8 cellular contexts compared by ENCODE assay signal in the genomic region with DNA sequence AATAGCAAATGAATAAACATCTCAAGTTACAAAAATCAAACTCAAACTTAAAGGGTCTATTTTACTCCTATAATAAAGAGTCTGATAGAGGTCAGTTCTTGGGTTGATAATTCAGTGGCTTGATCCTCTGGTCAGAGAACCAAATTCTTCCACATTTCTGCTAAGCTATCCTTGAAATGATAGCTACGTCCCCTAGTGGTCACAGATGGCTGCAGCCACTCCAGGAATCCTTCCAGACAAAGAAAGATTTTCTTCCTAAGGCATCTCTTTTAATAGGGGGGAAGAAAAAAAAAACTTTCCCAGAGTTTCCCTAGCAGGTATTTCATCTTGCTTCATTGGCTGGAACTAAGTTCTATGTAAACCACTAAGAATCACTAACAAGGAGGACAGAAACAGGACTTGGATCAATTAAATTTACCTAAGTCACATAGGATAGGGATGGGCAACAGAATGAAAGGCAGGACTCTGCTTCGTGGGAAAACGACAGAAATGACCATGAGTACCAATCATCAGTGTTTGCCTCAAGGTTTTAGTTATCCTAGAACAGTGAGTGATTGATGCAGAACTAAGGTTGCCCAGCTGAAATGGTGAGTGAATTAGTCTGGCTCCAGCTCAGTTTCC.
DNase-seq lines count a peak whose midpoint lies in the region; ATAC-seq and TF ChIP-seq lines count a peak whose summit lies in the region.

No MANE protein-coding gene starts in this region.

- no peak overlapping the region for H2AK9ac ChIP-seq in IMR-90 (replicated peaks; ENCODE audit: low read depth, low read length, poor library complexity)

- H4K8ac ChIP-seq in IMR-90 (ENCODE audit: low read depth in 2 of 2, low read length in 2 of 2), result no peak overlapping the region

- no peak overlapping the region for H3K4ac ChIP-seq in IMR-90 (ENCODE audit: low read depth, low read length)

- no peak overlapping the region for H2BK20ac ChIP-seq in IMR-90 (ENCODE audit: low read depth, low read length)

- no peak overlapping the region for H3K4me3 Mint-ChIP-seq in CD4-positive, alpha-beta T cell

- H2AFZ ChIP-seq in IMR-90 (replicated peaks; ENCODE audit: low read length, poor library complexity), result no peak overlapping the region

- DNase-seq in DMS53 treated with DMSO at 0.1 percent for 48 hours (lab: John Stamatoyannopoulos, UW; ENCODE audit: unreplicated experiment) (peak; percentile 0), IMR-90 (peak; percentile 9), astrocyte of the spinal cord (ENCODE audit: low read depth, low spot score) (peak; percentile 64), lung microvascular endothelial cell (ENCODE audit: low read depth in 2 of 2) (peak; percentile 13 to 41), NCI-H446 treated with DMSO at 0.1 percent for 48 hours (lab: John Stamatoyannopoulos, UW) (no peak), cortex of kidney (lab: John Stamatoyannopoulos, UW) (no peak)
- DNase-seq in CD4-positive, alpha-beta T cell, result no peak
- DNase-seq in activated CD8-positive, alpha-beta memory T cell treated with anti-CD3 and anti-CD28 coated beads for 24 hours, result no peak

- no peaks in the 10 kb centered on the region for H3K9me1 ChIP-seq in IMR-90 (ENCODE audit: insufficient read depth, low read length)

- no peak overlapping the region for H2BK15ac ChIP-seq in IMR-90 (ENCODE audit: low read depth, low read length)

- H3K9me3 ChIP-seq in IMR-90 (ENCODE audit: control insufficient read depth, insufficient read depth, low read length), result no peaks in the 10 kb centered on the region
- no peaks in the 10 kb centered on the region for H3K9me3 ChIP-seq in CD4-positive, alpha-beta T cell (ENCODE audit: control insufficient read depth, low read length)

- no peak overlapping the region for H3K23ac ChIP-seq in IMR-90 (ENCODE audit: low read depth, low read length)

- CTCF ChIA-PET in IMR-90 (lab: Yijun Ruan, JAX), result interaction anchor here (0.8 kb wide), 1 partner anchor 18 kb away, joined by 3 read pairs; no protein-coding TSS in a partner anchor
- CTCF ChIA-PET in CD4-positive, alpha-beta T cell (lab: Charles Lee), result interaction anchor here (1.0 kb wide), 1 partner anchor 9 kb away, joined by 3 read pairs; no protein-coding TSS in a partner anchor

- no peaks in the 10 kb centered on the region for H3K4me1 ChIP-seq in IMR-90 (ENCODE audit: control insufficient read depth, insufficient read depth, low read length)

- no peak overlapping the region for H3K14ac ChIP-seq in IMR-90 (replicated peaks; ENCODE audit: low read depth, low read length)

- no peak overlapping the region for H3K56ac ChIP-seq in IMR-90 (ENCODE audit: extremely low read depth, insufficient read depth, low read length)

- H3K9ac ChIP-seq in IMR-90 (ENCODE audit: low read depth, low read length), result no peak overlapping the region

- H3K79me1 ChIP-seq in IMR-90 (ENCODE audit: low read depth in 1 of 2, low read length in 2 of 2), result no peaks in the 10 kb centered on the region

- no peaks in the 10 kb centered on the region; the same call in 1 of the 2 replicates for H3K27me3 ChIP-seq in IMR-90 (ENCODE audit: control insufficient read depth, insufficient read depth, low read length)
- H3K27me3 ChIP-seq in CD4-positive, alpha-beta T cell (ENCODE audit: control insufficient read depth, insufficient read depth, low read length), result no peaks in the 10 kb centered on the region

- intact Hi-C loops in IMR-90 (cut with micrococcal nuclease), result loop anchor here (1.0 to 5.0 kb wide), 2 partner anchors 161 to 575 kb away; no protein-coding TSS in a partner anchor
- intact Hi-C loops in CD4-positive, alpha-beta T cell (cut with DNase I, micrococcal nuclease), result no loop called here

- H3K9me3 Mint-ChIP-seq in CD4-positive, alpha-beta T cell, result no peaks in the 10 kb centered on the region

- in situ Hi-C loops in IMR-90 (cut with MboI; ENCODE audit: low sequenced_read_pairs) (no loop called here), astrocyte of the spinal cord (cut with HindIII; ENCODE audit: low sequenced_read_pairs) (no loop called here)

- peak; percentile 53; the same call in 1 of the 2 replicates for ATAC-seq in IMR-90 (ENCODE audit: low read depth)
- ATAC-seq in CD4-positive, alpha-beta T cell (ENCODE audit: poor library complexity), result no peak

- H4K20me1 ChIP-seq in IMR-90 (ENCODE audit: insufficient read depth, low read length), result no peaks in the 10 kb centered on the region

- H3K27me3 Mint-ChIP-seq in CD4-positive, alpha-beta T cell, result no peaks in the 10 kb centered on the region

- no peak for TF ChIP-seq POLR2A in IMR-90 (IDR thresholded peaks at IDR 0.05; ENCODE audit: low read depth, low read length)

- H3K36me3 ChIP-seq in IMR-90 (ENCODE audit: control insufficient read depth, insufficient read depth, low read length), result no peaks in the 10 kb centered on the region

- POLR2A ChIA-PET in IMR-90 (lab: Charles Lee; ENCODE audit: unreplicated experiment), result interaction anchor here (0.6 kb wide), 1 partner anchor 605 kb away, joined by 3 read pairs; no protein-coding TSS in a partner anchor
- POLR2A ChIA-PET in CD4-positive, alpha-beta T cell (lab: Charles Lee), result no interaction called here

- TF ChIP-seq RAD21 in IMR-90 (IDR thresholded peaks at IDR 0.05; ENCODE audit: low read length), result peak; percentile 45

- H3K36me3 Mint-ChIP-seq in CD4-positive, alpha-beta T cell (ENCODE audit: low read depth), result no peaks in the 10 kb centered on the region

- H3K27ac Mint-ChIP-seq in CD4-positive, alpha-beta T cell, result no peak overlapping the region

- no peak overlapping the region for H2BK120ac ChIP-seq in IMR-90 (ENCODE audit: low read depth, low read length)

- dilution Hi-C loops in IMR-90 (cut with HindIII; ENCODE audit: low sequenced_read_pairs, unreplicated experiment), result no loop called here

- 40% methylated on average over 1 of the region's 3 CpGs; no CpG with 5 or more reads in 1 of the 2 experiments for WGBS in IMR-90 (ENCODE audit: extremely low coverage in 2 of 2, insufficient read length in 1 of 2), 2 experiments

- no peak overlapping the region for H3K4me2 ChIP-seq in IMR-90 (ENCODE audit: low read depth, low read length)

- no peaks in the 10 kb centered on the region for H3K4me1 Mint-ChIP-seq in CD4-positive, alpha-beta T cell (ENCODE audit: low read depth)

- peak; percentile 53 for TF ChIP-seq CTCF in IMR-90 (conservative IDR thresholded peaks at IDR 0.05; ENCODE audit: low read depth, low read length)
- peak; percentile 97 for TF ChIP-seq CTCF in astrocyte of the spinal cord (IDR thresholded peaks at IDR 0.05; ENCODE audit: low read depth, low read length)
- no peak for TF ChIP-seq CTCF in CD4-positive, alpha-beta T cell (IDR thresholded peaks at IDR 0.05)

- BruUV-seq in IMR-90 (replicated peaks; lab: Mats Ljungman, UMichigan), result no TSS peak

- no peak overlapping the region for H2BK5ac ChIP-seq in IMR-90 (ENCODE audit: low read depth, low read length, poor library complexity, severe bottlenecking)

- no peak overlapping the region for H4K5ac ChIP-seq in IMR-90 (ENCODE audit: low read depth, low read length)

- no peak overlapping the region for H3K27ac ChIP-seq in IMR-90 (ENCODE audit: insufficient read depth, low read length)
- H3K27ac ChIP-seq in CD4-positive, alpha-beta T cell (ENCODE audit: low read depth, low read length), result no peak overlapping the region

- H4K91ac ChIP-seq in IMR-90 (ENCODE audit: insufficient read depth, low read depth, low read length), result no peak overlapping the region

- H2AK5ac ChIP-seq in IMR-90 (ENCODE audit: low read depth, low read length), result no peak overlapping the region

- H3K4me3 ChIP-seq in IMR-90 (ENCODE audit: insufficient read depth, low read depth, low read length), result no peak overlapping the region
- H3K4me3 ChIP-seq in astrocyte of the spinal cord (ENCODE audit: low read depth, low read length), result no peak overlapping the region

- no peak overlapping the region for H3K18ac ChIP-seq in IMR-90 (ENCODE audit: low read depth, low read length)

TF ChIP-seq in IMR-90, 13 proteins besides CTCF, POLR2A, EP300 and RAD21:
- TF ChIP-seq CHD1 (IDR thresholded peaks at IDR 0.05; ENCODE audit: low read depth, low read length) (no peak), SMC3 (IDR thresholded peaks at IDR 0.05; ENCODE audit: low read depth, low read length) (peak; percentile 40), NFE2L2 (IDR thresholded peaks at IDR 0.05; ENCODE audit: low read depth, low read length) (no peak), RFX5 (IDR thresholded peaks at IDR 0.05; ENCODE audit: low read depth, low read length) (no peak)

Comparison
In these comparisons a context has a peak if more than half of its experiments do, and no peak if none do; other contexts are left out.
1. DNase-seq: peak in DMS53 treated with DMSO at 0.1 percent for 48 hours (single experiment), IMR-90 (single experiment), astrocyte of the spinal cord (single experiment) and lung microvascular endothelial cell (2 of 2); none in NCI-H446 treated with DMSO at 0.1 percent for 48 hours (single experiment), CD4-positive, alpha-beta T cell (0 of 10), cortex of kidney (single experiment) and activated CD8-positive, alpha-beta memory T cell treated with anti-CD3 and anti-CD28 coated beads for 24 hours (single experiment).